In genomic region chr2:207833265-207833751, GRCh38 we compare ENCODE assay signal across 11 cellular contexts.
A peak's percentile ranks its signal among the peaks of the same experiment; 100 is the strongest.
DNase-seq lines count a peak whose midpoint lies in the region; ATAC-seq, FAIRE-seq and TF ChIP-seq lines count a peak whose summit lies in the region.
"Had no signal": no experiment of that assay in that cellular context is flagged by ENCODE, and none has a peak within 500 bp of the region (broad histone marks: within the 10 kb centered on the region; RNA-seq: fewer than 3 reads in every experiment).

No MANE protein-coding gene starts in this region.

- no peaks in the 10 kb centered on the region for H3K27me3 Mint-ChIP-seq in CD8-positive, alpha-beta T cell (ENCODE audit: low read depth)
- H3K27me3 Mint-ChIP-seq: activated naive CD8-positive, alpha-beta T cell; naive thymus-derived CD4-positive, alpha-beta T cell had no signal

- H3K4me2 ChIP-seq in A549, result no peak overlapping the region; the same call in 2 of the 3 replicates
- H3K4me2 ChIP-seq: BLaER1 treated with 17β-estradiol and CSF1 and Interleukin-3, amounts not matched to agents 10 nM and 100 nM had no signal

- peaks cover 2% of the 10 kb centered on the region for H3K4me1 Mint-ChIP-seq in CD8-positive, alpha-beta T cell (ENCODE audit: low read depth)

- H3K27me3 ChIP-seq in CD8-positive, alpha-beta T cell (ENCODE audit: insufficient read depth, low read length), result no peaks in the 10 kb centered on the region
- H3K27me3 ChIP-seq: BLaER1 treated with 17β-estradiol and CSF1 and Interleukin-3, amounts not matched to agents 10 nM and 100 nM had no signal

- H3K27ac Mint-ChIP-seq in CD8-positive, alpha-beta T cell, result no peak overlapping the region
- H3K27ac Mint-ChIP-seq: activated naive CD8-positive, alpha-beta T cell had no signal

- WGBS in A549 (ENCODE audit: missing lambda C conversion rate), result 52% methylated on average over 3 of the region's 3 CpGs

- H3K27ac ChIP-seq in A549, result peak overlapping the region in 1 of 2 experiments; percentile 16; a peak in 1 of 6 replicates
- H3K27ac ChIP-seq in CD8-positive, alpha-beta T cell (ENCODE audit: low read depth, low read length), result no peak overlapping the region
- H3K27ac ChIP-seq: BLaER1 treated with 17β-estradiol and CSF1 and Interleukin-3, amounts not matched to agents 10 nM and 100 nM had no signal

- no peak for FAIRE-seq in A549 (lab: Jason Lieb, UNC)

- peaks cover 44% of the 10 kb centered on the region for H3K4me1 ChIP-seq in A549
- H3K4me1 ChIP-seq in CD8-positive, alpha-beta T cell (ENCODE audit: insufficient read depth, low read length), result no peaks in the 10 kb centered on the region

- TF ChIP-seq POLR2A in A549 (IDR thresholded peaks at IDR 0.05; ENCODE audit: low read length), result no peak

- DNase-seq in A549 (ENCODE audit: low read depth in 1 of 2, low spot score in 1 of 2), result no peak
- DNase-seq in GM19238 (ENCODE audit: insufficient read length, low spot score), result peak; percentile 32
- DNase-seq in OCI-M1 (lab: John Stamatoyannopoulos, UW), result peak; percentile 33
- DNase-seq in germinal center (ENCODE audit: low spot score), result no peak
- no peak for DNase-seq in CD8-positive, alpha-beta T cell
- no peak for DNase-seq in hippocampal formation (lab: John Stamatoyannopoulos, UW)
- no peak for DNase-seq in AG20443 (ENCODE audit: low spot score)
- DNase-seq: naive thymus-derived CD4-positive, alpha-beta T cell had no signal

- no peaks in the 10 kb centered on the region for H3K9me3 ChIP-seq in A549
- H3K9me3 ChIP-seq in CD8-positive, alpha-beta T cell (ENCODE audit: low read length), result no peaks in the 10 kb centered on the region
- H3K9me3 ChIP-seq: BLaER1 treated with 17β-estradiol and CSF1 and Interleukin-3, amounts not matched to agents 10 nM and 100 nM had no signal

- CTCF ChIA-PET in A549 (lab: Yijun Ruan, JAX), result interaction anchor here (1.0 kb wide), 1 partner anchor 136 kb away, joined by 3 read pairs; no protein-coding TSS in a partner anchor
- CTCF ChIA-PET in CD8-positive, alpha-beta T cell (lab: Charles Lee), result no interaction called here

- TF ChIP-seq EP300 in A549 (IDR thresholded peaks at IDR 0.05), result no peak

- TF ChIP-seq CTCF in A549 (IDR thresholded peaks at IDR 0.05), result no peak
- no peak for TF ChIP-seq CTCF in CD8-positive, alpha-beta T cell (IDR thresholded peaks at IDR 0.05)

- intact Hi-C loops in CD8-positive, alpha-beta T cell (cut with DNase I, micrococcal nuclease), result no loop called here

- ATAC-seq in A549 (peak; percentile 36 to 37; a peak in 1 of 6 replicates), HG02885 (IDR thresholded peaks at IDR 0.05; ENCODE audit: poor library complexity, unreplicated experiment) (peak; percentile 96)
- ATAC-seq in CD8-positive, alpha-beta T cell, result no peak
- ATAC-seq: naive thymus-derived CD4-positive, alpha-beta T cell had no signal

- H3K4me3 ChIP-seq in A549, result no peak overlapping the region
- no peak overlapping the region for H3K4me3 ChIP-seq in CD8-positive, alpha-beta T cell (ENCODE audit: low read depth, low read length)
- H3K4me3 ChIP-seq: BLaER1 treated with 17β-estradiol and CSF1 and Interleukin-3, amounts not matched to agents 10 nM and 100 nM had no signal

- no peak overlapping the region for H3K4me3 Mint-ChIP-seq in CD8-positive, alpha-beta T cell
- H3K4me3 Mint-ChIP-seq: activated naive CD8-positive, alpha-beta T cell; naive thymus-derived CD4-positive, alpha-beta T cell had no signal

- no peaks in the 10 kb centered on the region for H3K9me3 Mint-ChIP-seq in CD8-positive, alpha-beta T cell
- H3K9me3 Mint-ChIP-seq: naive thymus-derived CD4-positive, alpha-beta T cell had no signal

- no peak for TF ChIP-seq RAD21 in A549 (conservative IDR thresholded peaks at IDR 0.05 in 1 of 2, IDR thresholded peaks at IDR 0.05 in 1 of 2)

- H3K36me3 ChIP-seq in CD8-positive, alpha-beta T cell (ENCODE audit: insufficient read depth, low read length), result no peaks in the 10 kb centered on the region

- POLR2A ChIA-PET in A549 (lab: Yijun Ruan, JAX), result no interaction called here
- POLR2A ChIA-PET in CD8-positive, alpha-beta T cell (lab: Charles Lee), result no interaction called here

- H3K36me3 Mint-ChIP-seq in CD8-positive, alpha-beta T cell, result peaks cover 11% of the 10 kb centered on the region

TF ChIP-seq in A549, 52 proteins besides CTCF, POLR2A, EP300 and RAD21:
- TF ChIP-seq ZNF302 (CRISPR knock-in tag; IDR thresholded peaks at IDR 0.05), result no peak
- TF ChIP-seq FOSL2 (IDR thresholded peaks at IDR 0.05), result 0 out of 2 replicates have a peak, but pooled peaks have one; percentile 28
- peak; percentile 49; the same call in 1 of the 2 replicates for TF ChIP-seq FOSL2 (CRISPR knock-in tag; IDR thresholded peaks at IDR 0.05)

Comparison
In these comparisons a context has a peak if more than half of its experiments do, and no peak if none do; other contexts are left out.
1. DNase-seq: peak in GM19238 (single experiment) and OCI-M1 (single experiment); none in A549 (0 of 2), germinal center (single experiment), CD8-positive, alpha-beta T cell (0 of 7), hippocampal formation (0 of 2) and AG20443 (single experiment).